ENCODE assay signal across 8 cellular contexts in genomic region chr2:3377612-3378432, GRCh38. TPM values are rescaled to one million over a fixed set of nuclear protein-coding genes. Genes with fewer than 3 reads are reported as not detected.
DNase-seq lines count a peak whose midpoint lies in the region; ATAC-seq and TF ChIP-seq lines count a peak whose summit lies in the region.

Gene EIPR1, minus strand, starts transcription at chr2:3377818. Its CDS starts 129 bp downstream, at chr2:3377689.

- H2BK5ac ChIP-seq in IMR-90 (ENCODE audit: low read depth, low read length, poor library complexity, severe bottlenecking): peak within 1 kb of the TSS; percentile 78

- H3K14ac ChIP-seq in IMR-90 (replicated peaks; ENCODE audit: low read depth, low read length): peak within 1 kb of the TSS; percentile 93

- H3K9me3 ChIP-seq in IMR-90 (ENCODE audit: control insufficient read depth, insufficient read depth, low read length) (no peaks in the 10 kb centered on the region), mononuclear cell (ENCODE audit: low read depth, low read length) (no peaks in the 10 kb centered on the region)

- WGBS in IMR-90 (ENCODE audit: extremely low coverage in 2 of 2, insufficient read length in 1 of 2), 2 experiments: 4% methylated on average over 19 of the region's 57 CpGs; no CpG with 5 or more reads in 1 of the 2 experiments

- H3K27ac ChIP-seq in IMR-90 (ENCODE audit: insufficient read depth, low read length): peak within 1 kb of the TSS; percentile 84

- dilution Hi-C loops in IMR-90 (cut with HindIII; ENCODE audit: low sequenced_read_pairs, unreplicated experiment): no loop called here

- CTCF ChIA-PET in IMR-90 (lab: Yijun Ruan, JAX): interaction anchor here (1.2 to 1.5 kb wide), 2 partner anchors 13 to 84 kb away, joined by 4 to 5 read pairs; no protein-coding TSS in a partner anchor

- H3K27me3 ChIP-seq in IMR-90 (ENCODE audit: control insufficient read depth, insufficient read depth, low read length): no peaks in the 10 kb centered on the region
- no peaks in the 10 kb centered on the region for H3K27me3 ChIP-seq in mononuclear cell (ENCODE audit: insufficient read depth, low read length)

- H2BK120ac ChIP-seq in IMR-90 (ENCODE audit: low read depth, low read length): peak within 1 kb of the TSS; percentile 66

- H3K79me1 ChIP-seq in IMR-90 (ENCODE audit: low read depth in 1 of 2, low read length in 2 of 2): peaks cover 24 to 42% of the 10 kb centered on the region in 2 experiments

- H3K23ac ChIP-seq in IMR-90 (ENCODE audit: low read depth, low read length): peak within 1 kb of the TSS; percentile 61; the same call in 1 of the 2 replicates

- H4K5ac ChIP-seq in IMR-90 (ENCODE audit: low read depth, low read length): peak within 1 kb of the TSS; percentile 94

- H2AK5ac ChIP-seq in IMR-90 (ENCODE audit: low read depth, low read length): peak within 1 kb of the TSS; percentile 84

- peaks cover 2% of the 10 kb centered on the region; the same call in 1 of the 2 replicates for H3K9me1 ChIP-seq in IMR-90 (ENCODE audit: insufficient read depth, low read length)

- no peak for TF ChIP-seq RAD21 in IMR-90 (IDR thresholded peaks at IDR 0.05; ENCODE audit: low read length)

- no peaks in the 10 kb centered on the region; the same call in 1 of the 2 replicates for H3K36me3 ChIP-seq in IMR-90 (ENCODE audit: control insufficient read depth, insufficient read depth, low read length)

- DNase-seq in DMS 273 (lab: John Stamatoyannopoulos, UW; ENCODE audit: unreplicated experiment): peak; percentile 99
- peak; percentile 98 for DNase-seq in IMR-90
- peak; percentile 98 for DNase-seq in OCI-M1 (lab: John Stamatoyannopoulos, UW)
- peak; percentile 94 for DNase-seq in activated T-cell treated with anti-CD3 and anti-CD28 coated beads for 24 hours (ENCODE audit: low read depth)
- peak; percentile 97 for DNase-seq in epidermal melanocyte (ENCODE audit: insufficient read length, low spot score)
- peak; percentile 87 to 94 for DNase-seq in stimulated activated CD8-positive, alpha-beta memory T cell treated with anti-CD3 and anti-CD28 coated beads, Interleukin-4, amount 100 ng/mL, for 1 hour (ENCODE audit: low read depth in 2 of 2, low spot score in 1 of 2)

- BruUV-seq in IMR-90 (replicated peaks; lab: Mats Ljungman, UMichigan): no TSS peak

- H4K8ac ChIP-seq in IMR-90 (ENCODE audit: low read depth in 2 of 2, low read length in 2 of 2): peak within 1 kb of the TSS; percentile 96 to 99

- ATAC-seq in GM21528 (IDR thresholded peaks at IDR 0.05; ENCODE audit: low FRiP score, unreplicated experiment): peak; percentile 84
- peak; percentile 85 for ATAC-seq in IMR-90 (ENCODE audit: low read depth)

- H3K18ac ChIP-seq in IMR-90 (ENCODE audit: low read depth, low read length): peak within 1 kb of the TSS; percentile 78

- no peak for TF ChIP-seq CTCF in IMR-90 (conservative IDR thresholded peaks at IDR 0.05; ENCODE audit: low read depth, low read length)

- peak within 1 kb of the TSS; percentile 84 for H4K91ac ChIP-seq in IMR-90 (ENCODE audit: insufficient read depth, low read depth, low read length)

- POLR2A ChIA-PET in IMR-90 (lab: Charles Lee; ENCODE audit: unreplicated experiment): interaction anchor here (0.6 to 0.7 kb wide), 2 partner anchors 9 to 18 kb away, joined by 3 read pairs; no protein-coding TSS in a partner anchor

- intact Hi-C loops in IMR-90 (cut with micrococcal nuclease): no loop called here

- H3K4me1 ChIP-seq in IMR-90 (ENCODE audit: control insufficient read depth, insufficient read depth, low read length): peaks cover 8% of the 10 kb centered on the region
- H3K4me1 ChIP-seq in mononuclear cell (ENCODE audit: insufficient read depth, low read length): peaks cover 36% of the 10 kb centered on the region

- H3K9ac ChIP-seq in IMR-90 (ENCODE audit: low read depth, low read length): peak within 1 kb of the TSS; percentile 82

- peak within 1 kb of the TSS; percentile 82 for H3K4me3 ChIP-seq in IMR-90 (ENCODE audit: insufficient read depth, low read depth, low read length)
- peak within 1 kb of the TSS; percentile 78 for H3K4me3 ChIP-seq in mononuclear cell (ENCODE audit: low read length)

- peak; percentile 66; the same call in 1 of the 2 replicates for TF ChIP-seq POLR2A in IMR-90 (IDR thresholded peaks at IDR 0.05; ENCODE audit: low read depth, low read length)

- peak within 1 kb of the TSS; percentile 86 for H3K4me2 ChIP-seq in IMR-90 (ENCODE audit: low read depth, low read length)

- peak within 1 kb of the TSS; percentile 48 for H3K56ac ChIP-seq in IMR-90 (ENCODE audit: extremely low read depth, insufficient read depth, low read length)

- no peaks in the 10 kb centered on the region for H4K20me1 ChIP-seq in IMR-90 (ENCODE audit: insufficient read depth, low read length)

- peak within 1 kb of the TSS; percentile 90 for H2AK9ac ChIP-seq in IMR-90 (replicated peaks; ENCODE audit: low read depth, low read length, poor library complexity)

- in situ Hi-C loops in IMR-90 (cut with MboI; ENCODE audit: low sequenced_read_pairs): no loop called here

- peak within 1 kb of the TSS; percentile 39; the same call in 1 of the 3 replicates for H2BK15ac ChIP-seq in IMR-90 (ENCODE audit: low read depth, low read length)

- peak within 1 kb of the TSS; percentile 96 for H2AFZ ChIP-seq in IMR-90 (replicated peaks; ENCODE audit: low read length, poor library complexity)

- H3K4ac ChIP-seq in IMR-90 (ENCODE audit: low read depth, low read length): peak within 1 kb of the TSS; percentile 87

- H2BK20ac ChIP-seq in IMR-90 (ENCODE audit: low read depth, low read length): 0 out of 2 replicates have a peak within 1 kb of the TSS, but pooled peaks have one; percentile 8

TF ChIP-seq in IMR-90, 13 proteins besides CTCF, POLR2A, EP300 and RAD21:
- TF ChIP-seq RCOR1 (IDR thresholded peaks at IDR 0.05; ENCODE audit: insufficient replicate concordance, low read length) (peak; percentile 12), NFE2L2 (IDR thresholded peaks at IDR 0.05; ENCODE audit: low read depth, low read length) (no peak), USF2 (IDR thresholded peaks at IDR 0.05; ENCODE audit: low read depth, low read length) (peak; percentile 51), MAFK (IDR thresholded peaks at IDR 0.05; ENCODE audit: low read depth, low read length) (peak; percentile 29; the same call in 1 of the 2 replicates), CEBPB (IDR thresholded peaks at IDR 0.05; ENCODE audit: low read depth, low read length) (peak; percentile 60; the same call in 1 of the 2 replicates), SMC3 (IDR thresholded peaks at IDR 0.05; ENCODE audit: low read depth, low read length) (no peak), MAZ (IDR thresholded peaks at IDR 0.05; ENCODE audit: borderline replicate concordance, low read depth, low read length) (peak; percentile 80; the same call in 1 of the 2 replicates), FOS (IDR thresholded peaks at IDR 0.05; ENCODE audit: low read depth, low read length) (peak; percentile 38; the same call in 1 of the 2 replicates), MXI1 (IDR thresholded peaks at IDR 0.05; ENCODE audit: borderline replicate concordance, low read depth, low read length) (0 out of 2 replicates have a peak, but pooled peaks have one; percentile 74)

RNA-seq across cellular contexts. Expression of gene EIPR1, which starts in this region (rescaled TPM):
- total RNA-seq in IMR-90 (2012; rRNA removed): 56.9 and 67.4 TPM in 2 replicates
- polyA plus RNA-seq in IMR-90 (2012; rRNA removed): 44.9 and 46.5 TPM in 2 replicates
- polyA plus RNA-seq in IMR-90 (2012; cell fraction: cytosol; rRNA removed): 52.7 and 75.5 TPM in 2 replicates
- polyA plus RNA-seq in IMR-90 (2012; cell fraction: nucleus; rRNA removed; ENCODE audit: low replicate concordance): 25.6 and 31.2 TPM in 2 replicates
- 10.0 TPM for total RNA-seq in mononuclear cell

Comparison
In these comparisons a context has a peak if more than half of its experiments do, and no peak if none do; other contexts are left out.
1. Peak in every context shown above with its lines: DNase-seq, ATAC-seq, H3K4me3 ChIP-seq and H3K27ac ChIP-seq.